In genomic region chr14:97387252-97387882, GRCh38 we compare ENCODE assay signal across 16 cellular contexts.
A peak's percentile ranks its signal among the peaks of the same experiment; 100 is the strongest.
DNase-seq lines count a peak whose midpoint lies in the region; ATAC-seq, FAIRE-seq and TF ChIP-seq lines count a peak whose summit lies in the region.
"Had no signal": no experiment of that assay in that cellular context is flagged by ENCODE, and none has a peak within 500 bp of the region (broad histone marks: within the 10 kb centered on the region; RNA-seq: fewer than 3 reads in every experiment).

No MANE protein-coding gene starts in this region.

- CTCF ChIA-PET in GM12878 (lab: Yijun Ruan, JAX): interaction anchor here (0.8 to 1.7 kb wide), 12 partner anchors 9 to 87 kb away, joined by 3 to 7 read pairs (median 3); no protein-coding TSS in a partner anchor

- peak overlapping the region; percentile 67 for H3K27ac Mint-ChIP-seq in activated naive CD8-positive, alpha-beta T cell
- no peak overlapping the region for H3K27ac Mint-ChIP-seq in activated naive CD8-positive, alpha-beta T cell treated with anti-CD3 and anti-CD28 coated beads for 36 hours
- H3K27ac Mint-ChIP-seq: B cell; CD4-positive, CD25-positive, alpha-beta regulatory T cell had no signal

- H3K36me3 ChIP-seq in HUES48 (ENCODE audit: control insufficient read depth, insufficient read depth, low read length) (no peaks in the 10 kb centered on the region), GM12878 (ENCODE audit: control insufficient read depth in 2 of 2, insufficient read depth in 2 of 2, low read length in 1 of 2) (no peaks in the 10 kb centered on the region)
- H3K36me3 ChIP-seq: SJSA1 had no signal

- H3K27ac ChIP-seq in HUES48 (ENCODE audit: low read depth, low read length) (peak overlapping the region; percentile 81), GM12878 (ENCODE audit: control insufficient read depth, insufficient read depth) (no peak overlapping the region; the same call in 1 of the 2 replicates)
- H3K27ac ChIP-seq: SJSA1 had no signal

- H3K9me3 ChIP-seq in HUES48 (ENCODE audit: control insufficient read depth, insufficient read depth, low read length): no peaks in the 10 kb centered on the region
- no peaks in the 10 kb centered on the region; the same call in 2 of the 3 replicates for H3K9me3 ChIP-seq in GM12878 (replicated peaks; ENCODE audit: control insufficient read depth, insufficient read depth, low read length)
- H3K9me3 ChIP-seq: SJSA1 had no signal

- H3K4me3 ChIP-seq in HUES48 (ENCODE audit: low read depth, low read length) (no peak overlapping the region), GM12878 (no peak overlapping the region)
- H3K4me3 ChIP-seq: SJSA1 had no signal

- POLR2A ChIA-PET in GM12878 (lab: Charles Lee): interaction anchor here (0.8 to 3.0 kb wide), 10 partner anchors 8 to 81 kb away, joined by 3 to 15 read pairs (median 6); no protein-coding TSS in a partner anchor

- RAD21 ChIA-PET in GM12878 (lab: Charles Lee; ENCODE audit: unreplicated experiment): interaction anchor here (0.8 to 14.3 kb wide), 11 partner anchors 10 to 84 kb away, joined by 3 to 214 read pairs (median 4); no protein-coding TSS in a partner anchor

- H3K4me1 ChIP-seq in HUES48 (ENCODE audit: control insufficient read depth, insufficient read depth, low read length) (peaks cover 36% of the 10 kb centered on the region), GM12878 (ENCODE audit: control insufficient read depth, insufficient read depth, low read length) (peaks cover 22% of the 10 kb centered on the region)
- H3K4me1 ChIP-seq: SJSA1 had no signal

- H3K27me3 ChIP-seq in HUES48 (ENCODE audit: control insufficient read depth, insufficient read depth, low read length) (no peaks in the 10 kb centered on the region), GM12878 (replicated peaks in 1 of 2; ENCODE audit: control insufficient read depth in 2 of 2, insufficient read depth in 2 of 2, low read length in 1 of 2) (no peaks in the 10 kb centered on the region)
- H3K27me3 ChIP-seq: SJSA1 had no signal

- no peak overlapping the region for H3K9ac ChIP-seq in HUES48 (ENCODE audit: low read depth, low read length)
- H3K9ac ChIP-seq in GM12878 (ENCODE audit: control insufficient read depth, insufficient read depth, low read length): no peak overlapping the region

- no peak for FAIRE-seq in GM12878 (lab: Jason Lieb, UNC)

- SMC1A ChIA-PET in GM12878 (lab: Charles Lee; ENCODE audit: uncharacterized antibody, unreplicated experiment): interaction anchor here (0.6 to 12.1 kb wide), 26 partner anchors 8 to 203 kb away, joined by 3 to 115 read pairs (median 5); no protein-coding TSS in a partner anchor

- no peaks in the 10 kb centered on the region for H3K9me3 Mint-ChIP-seq in activated naive CD8-positive, alpha-beta T cell (ENCODE audit: low read depth)
- H3K9me3 Mint-ChIP-seq in activated naive CD8-positive, alpha-beta T cell treated with anti-CD3 and anti-CD28 coated beads for 36 hours: no peaks in the 10 kb centered on the region
- H3K9me3 Mint-ChIP-seq: CD4-positive, CD25-positive, alpha-beta regulatory T cell had no signal

- no TSS peak for BruUV-seq in GM12878 (replicated peaks; lab: Mats Ljungman, UMichigan)

- H3K4me2 ChIP-seq in GM12878 (ENCODE audit: control insufficient read depth, insufficient read depth): peak overlapping the region; percentile 0; the same call in 1 of the 2 replicates

- in situ Hi-C loops in GM12878 (cut with MboI): no loop called here

- DNase-seq in activated naive CD8-positive, alpha-beta T cell treated with anti-CD3 and anti-CD28 coated beads for 36 hours: no peak
- DNase-seq in GM12878 (ENCODE audit: low read depth, low spot score) (no peak), cerebellar nuclear complex (lab: John Stamatoyannopoulos, UW) (no peak)
- DNase-seq: CD4-positive, CD25-positive, alpha-beta regulatory T cell; EL; NCI-H1048; NCI-H146; NCI-H2081; NCI-H748 treated with DMSO at 0.1 percent for 48 hours; PC-3 had no signal

- H3K36me3 Mint-ChIP-seq in activated naive CD8-positive, alpha-beta T cell: no peaks in the 10 kb centered on the region
- H3K36me3 Mint-ChIP-seq in activated naive CD8-positive, alpha-beta T cell treated with anti-CD3 and anti-CD28 coated beads for 36 hours: no peaks in the 10 kb centered on the region
- H3K36me3 Mint-ChIP-seq: CD4-positive, CD25-positive, alpha-beta regulatory T cell had no signal

- H2AFZ ChIP-seq in GM12878 (ENCODE audit: control insufficient read depth, low read depth, low read length): no peak overlapping the region

- no peak for TF ChIP-seq CTCF in GM12878 (IDR thresholded peaks at IDR 0.05 in 2 of 3, conservative IDR thresholded peaks at IDR 0.05 in 1 of 3; ENCODE audit: control insufficient read depth in 2 of 3, extremely low read depth in 1 of 3, insufficient read depth in 1 of 3, low read depth in 3 of 3, low read length in 3 of 3)

- H3K4me1 Mint-ChIP-seq in activated naive CD8-positive, alpha-beta T cell (ENCODE audit: low read depth): peaks cover 14% of the 10 kb centered on the region
- H3K4me1 Mint-ChIP-seq in activated naive CD8-positive, alpha-beta T cell treated with anti-CD3 and anti-CD28 coated beads for 36 hours: peaks cover 17% of the 10 kb centered on the region
- H3K4me1 Mint-ChIP-seq: B cell had no signal

- no peak overlapping the region for H3K4me3 Mint-ChIP-seq in activated naive CD8-positive, alpha-beta T cell
- no peak overlapping the region for H3K4me3 Mint-ChIP-seq in activated naive CD8-positive, alpha-beta T cell treated with anti-CD3 and anti-CD28 coated beads for 36 hours
- H3K4me3 Mint-ChIP-seq: B cell; CD4-positive, CD25-positive, alpha-beta regulatory T cell had no signal

- TF ChIP-seq POLR2A in GM12878 (IDR thresholded peaks at IDR 0.05; ENCODE audit: low read depth, low read length): no peak

- H3K27me3 Mint-ChIP-seq in activated naive CD8-positive, alpha-beta T cell: no peaks in the 10 kb centered on the region
- H3K27me3 Mint-ChIP-seq in activated naive CD8-positive, alpha-beta T cell treated with anti-CD3 and anti-CD28 coated beads for 36 hours: no peaks in the 10 kb centered on the region
- H3K27me3 Mint-ChIP-seq: CD4-positive, CD25-positive, alpha-beta regulatory T cell had no signal

- H4K20me1 ChIP-seq in GM12878 (ENCODE audit: control insufficient read depth, insufficient read depth): no peaks in the 10 kb centered on the region

- TF ChIP-seq EP300 in GM12878 (IDR thresholded peaks at IDR 0.05; ENCODE audit: borderline replicate concordance in 1 of 2, control insufficient read depth in 1 of 2, low read depth in 2 of 2, low read length in 2 of 2): peak; percentile 14 to 56; a peak in 2 of 4 replicates

- H3K79me2 ChIP-seq in GM12878 (ENCODE audit: control insufficient read depth, insufficient read depth, low read length): no peaks in the 10 kb centered on the region

- TF ChIP-seq RAD21 in GM12878 (IDR thresholded peaks at IDR 0.05; ENCODE audit: insufficient read depth, low read depth, low read length): no peak

- intact Hi-C loops in GM12878 (cut with micrococcal nuclease; ENCODE audit: unreplicated experiment): loop anchor here (10.0 kb wide), 2 partner anchors 157 to 213 kb away; no protein-coding TSS in a partner anchor

- ATAC-seq in GM12878 (peak; percentile 34), HG03571 (IDR thresholded peaks at IDR 0.05; ENCODE audit: unreplicated experiment) (no peak), GM21390 (IDR thresholded peaks at IDR 0.05; ENCODE audit: unreplicated experiment) (no peak)
- ATAC-seq: PC-3 had no signal

- WGBS in GM12878 (ENCODE audit: insufficient coverage, insufficient replicate concordance, low lambda C conversion rate, missing lambda C conversion rate): 17% methylated on average over 9 of the region's 9 CpGs

TF ChIP-seq in GM12878, 131 proteins besides CTCF, POLR2A, EP300 and RAD21 (continues in another document):
- TF ChIP-seq ZNF217 (IDR thresholded peaks at IDR 0.05): no peak
- peak; percentile 62; the same call in 1 of the 2 replicates for TF ChIP-seq MEF2A (IDR thresholded peaks at IDR 0.05; ENCODE audit: insufficient read depth, low read depth, low read length)
- peak; percentile 44; the same call in 1 of the 2 replicates for TF ChIP-seq NR2F1 (conservative IDR thresholded peaks at IDR 0.05)
- TF ChIP-seq POLR2AphosphoS2 (IDR thresholded peaks at IDR 0.05; ENCODE audit: low read depth, low read length): no peak
- no peak for TF ChIP-seq MXI1 (IDR thresholded peaks at IDR 0.05; ENCODE audit: low read depth, low read length)
- TF ChIP-seq HDAC2 (IDR thresholded peaks at IDR 0.05): no peak
- TF ChIP-seq, protein P1, sequence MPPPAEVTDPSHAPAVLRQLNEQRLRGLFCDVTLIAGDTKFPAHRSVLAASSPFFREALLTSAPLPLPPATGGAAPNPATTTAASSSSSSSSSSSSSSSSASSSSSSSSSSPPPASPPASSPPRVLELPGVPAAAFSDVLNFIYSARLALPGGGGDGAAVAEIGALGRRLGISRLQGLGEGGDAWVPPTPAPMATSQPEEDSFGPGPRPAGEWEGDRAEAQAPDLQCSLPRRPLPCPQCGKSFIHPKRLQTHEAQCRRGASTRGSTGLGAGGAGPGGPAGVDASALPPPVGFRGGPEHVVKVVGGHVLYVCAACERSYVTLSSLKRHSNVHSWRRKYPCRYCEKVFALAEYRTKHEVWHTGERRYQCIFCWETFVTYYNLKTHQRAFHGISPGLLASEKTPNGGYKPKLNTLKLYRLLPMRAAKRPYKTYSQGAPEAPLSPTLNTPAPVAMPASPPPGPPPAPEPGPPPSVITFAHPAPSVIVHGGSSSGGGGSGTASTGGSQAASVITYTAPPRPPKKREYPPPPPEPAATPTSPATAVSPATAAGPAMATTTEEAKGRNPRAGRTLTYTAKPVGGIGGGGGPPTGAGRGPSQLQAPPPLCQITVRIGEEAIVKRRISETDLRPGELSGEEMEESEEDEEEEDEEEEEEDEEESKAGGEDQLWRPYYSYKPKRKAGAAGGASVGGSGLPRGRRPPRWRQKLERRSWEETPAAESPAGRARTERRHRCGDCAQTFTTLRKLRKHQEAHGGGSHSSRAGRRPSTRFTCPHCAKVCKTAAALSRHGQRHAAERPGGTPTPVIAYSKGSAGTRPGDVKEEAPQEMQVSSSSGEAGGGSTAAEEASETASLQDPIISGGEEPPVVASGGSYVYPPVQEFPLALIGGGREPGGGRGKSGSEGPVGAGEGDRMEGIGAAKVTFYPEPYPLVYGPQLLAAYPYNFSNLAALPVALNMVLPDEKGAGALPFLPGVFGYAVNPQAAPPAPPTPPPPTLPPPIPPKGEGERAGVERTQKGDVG (CRISPR knock-in tag; IDR thresholded peaks at IDR 0.05): no peak
- no peak for TF ChIP-seq IRF3 (IDR thresholded peaks at IDR 0.05)
